Comparison of ENCODE assay signal across 2 cellular contexts in the genomic region with DNA sequence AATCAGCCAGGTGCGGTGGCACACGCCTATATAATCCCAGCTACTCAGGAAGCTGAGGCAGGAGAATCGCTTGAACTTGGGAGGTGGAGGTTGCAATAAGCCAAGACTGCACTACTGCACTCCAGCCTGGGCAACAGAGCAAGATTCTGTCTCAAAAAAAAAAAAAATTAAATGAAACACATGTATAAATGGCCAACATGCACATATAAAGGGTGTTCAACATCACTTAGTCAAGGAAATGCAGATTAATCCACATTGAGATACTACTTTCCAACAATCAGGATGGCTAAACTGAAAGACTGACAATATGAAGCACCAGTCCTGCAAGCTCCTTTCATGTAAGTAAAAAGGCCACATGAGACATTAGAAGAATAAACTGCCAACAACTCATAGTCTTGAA.
TF ChIP-seq lines count a peak whose summit lies in the region.

No MANE protein-coding gene starts in this region.

TF ChIP-seq in IMR-90, 13 proteins besides CTCF, POLR2A, EP300 and RAD21:
- TF ChIP-seq FOS (IDR thresholded peaks at IDR 0.05; ENCODE audit: low read depth, low read length), result no peak
- TF ChIP-seq CHD1 (IDR thresholded peaks at IDR 0.05; ENCODE audit: low read depth, low read length), result no peak
- TF ChIP-seq RFX5 (IDR thresholded peaks at IDR 0.05; ENCODE audit: low read depth, low read length), result no peak
- TF ChIP-seq, protein P1, sequence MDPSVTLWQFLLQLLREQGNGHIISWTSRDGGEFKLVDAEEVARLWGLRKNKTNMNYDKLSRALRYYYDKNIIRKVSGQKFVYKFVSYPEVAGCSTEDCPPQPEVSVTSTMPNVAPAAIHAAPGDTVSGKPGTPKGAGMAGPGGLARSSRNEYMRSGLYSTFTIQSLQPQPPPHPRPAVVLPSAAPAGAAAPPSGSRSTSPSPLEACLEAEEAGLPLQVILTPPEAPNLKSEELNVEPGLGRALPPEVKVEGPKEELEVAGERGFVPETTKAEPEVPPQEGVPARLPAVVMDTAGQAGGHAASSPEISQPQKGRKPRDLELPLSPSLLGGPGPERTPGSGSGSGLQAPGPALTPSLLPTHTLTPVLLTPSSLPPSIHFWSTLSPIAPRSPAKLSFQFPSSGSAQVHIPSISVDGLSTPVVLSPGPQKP (IDR thresholded peaks at IDR 0.05; ENCODE audit: borderline replicate concordance, low read depth, low read length), result no peak

TF ChIP-seq in WTC11, 78 proteins besides CTCF, POLR2A, EP300 and RAD21:
- TF ChIP-seq HMGA2 (CRISPR knock-in tag; IDR thresholded peaks at IDR 0.05) (no peak), CREM (CRISPR knock-in tag; IDR thresholded peaks at IDR 0.05) (no peak), CREB1 (CRISPR knock-in tag; IDR thresholded peaks at IDR 0.05) (no peak), ZNF121 (CRISPR knock-in tag; IDR thresholded peaks at IDR 0.05) (no peak), ZNF423 (CRISPR knock-in tag; IDR thresholded peaks at IDR 0.05) (no peak), TCF7 (CRISPR knock-in tag; IDR thresholded peaks at IDR 0.05; ENCODE audit: low read depth) (no peak), SP1 (CRISPR knock-in tag; conservative IDR thresholded peaks at IDR 0.05) (no peak), ZNF138 (CRISPR knock-in tag; conservative IDR thresholded peaks at IDR 0.05) (no peak), ESRRA (CRISPR knock-in tag; IDR thresholded peaks at IDR 0.05; ENCODE audit: borderline replicate concordance) (no peak), FOXJ3 (CRISPR knock-in tag; IDR thresholded peaks at IDR 0.05; ENCODE audit: borderline replicate concordance) (no peak)
- TF ChIP-seq, protein P2, sequence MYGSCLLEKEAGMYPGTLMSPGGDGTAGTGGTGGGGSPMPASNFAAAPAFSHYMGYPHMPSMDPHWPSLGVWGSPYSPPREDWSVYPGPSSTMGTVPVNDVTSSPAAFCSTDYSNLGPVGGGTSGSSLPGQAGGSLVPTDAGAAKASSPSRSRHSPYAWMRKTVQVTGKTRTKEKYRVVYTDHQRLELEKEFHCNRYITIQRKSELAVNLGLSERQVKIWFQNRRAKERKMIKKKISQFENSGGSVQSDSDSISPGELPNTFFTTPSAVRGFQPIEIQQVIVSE (CRISPR knock-in tag; IDR thresholded peaks at IDR 0.05; ENCODE audit: borderline replicate concordance), result no peak
- TF ChIP-seq, protein P3, sequence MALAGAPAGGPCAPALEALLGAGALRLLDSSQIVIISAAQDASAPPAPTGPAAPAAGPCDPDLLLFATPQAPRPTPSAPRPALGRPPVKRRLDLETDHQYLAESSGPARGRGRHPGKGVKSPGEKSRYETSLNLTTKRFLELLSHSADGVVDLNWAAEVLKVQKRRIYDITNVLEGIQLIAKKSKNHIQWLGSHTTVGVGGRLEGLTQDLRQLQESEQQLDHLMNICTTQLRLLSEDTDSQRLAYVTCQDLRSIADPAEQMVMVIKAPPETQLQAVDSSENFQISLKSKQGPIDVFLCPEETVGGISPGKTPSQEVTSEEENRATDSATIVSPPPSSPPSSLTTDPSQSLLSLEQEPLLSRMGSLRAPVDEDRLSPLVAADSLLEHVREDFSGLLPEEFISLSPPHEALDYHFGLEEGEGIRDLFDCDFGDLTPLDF (CRISPR knock-in tag; IDR thresholded peaks at IDR 0.05), result no peak
- TF ChIP-seq, protein P4, sequence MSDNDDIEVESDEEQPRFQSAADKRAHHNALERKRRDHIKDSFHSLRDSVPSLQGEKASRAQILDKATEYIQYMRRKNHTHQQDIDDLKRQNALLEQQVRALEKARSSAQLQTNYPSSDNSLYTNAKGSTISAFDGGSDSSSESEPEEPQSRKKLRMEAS (CRISPR knock-in tag; IDR thresholded peaks at IDR 0.05), result no peak
- TF ChIP-seq, protein P5, sequence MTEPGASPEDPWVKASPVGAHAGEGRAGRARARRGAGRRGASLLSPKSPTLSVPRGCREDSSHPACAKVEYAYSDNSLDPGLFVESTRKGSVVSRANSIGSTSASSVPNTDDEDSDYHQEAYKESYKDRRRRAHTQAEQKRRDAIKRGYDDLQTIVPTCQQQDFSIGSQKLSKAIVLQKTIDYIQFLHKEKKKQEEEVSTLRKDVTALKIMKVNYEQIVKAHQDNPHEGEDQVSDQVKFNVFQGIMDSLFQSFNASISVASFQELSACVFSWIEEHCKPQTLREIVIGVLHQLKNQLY (CRISPR knock-in tag; IDR thresholded peaks at IDR 0.05), result no peak
- TF ChIP-seq, protein P6, sequence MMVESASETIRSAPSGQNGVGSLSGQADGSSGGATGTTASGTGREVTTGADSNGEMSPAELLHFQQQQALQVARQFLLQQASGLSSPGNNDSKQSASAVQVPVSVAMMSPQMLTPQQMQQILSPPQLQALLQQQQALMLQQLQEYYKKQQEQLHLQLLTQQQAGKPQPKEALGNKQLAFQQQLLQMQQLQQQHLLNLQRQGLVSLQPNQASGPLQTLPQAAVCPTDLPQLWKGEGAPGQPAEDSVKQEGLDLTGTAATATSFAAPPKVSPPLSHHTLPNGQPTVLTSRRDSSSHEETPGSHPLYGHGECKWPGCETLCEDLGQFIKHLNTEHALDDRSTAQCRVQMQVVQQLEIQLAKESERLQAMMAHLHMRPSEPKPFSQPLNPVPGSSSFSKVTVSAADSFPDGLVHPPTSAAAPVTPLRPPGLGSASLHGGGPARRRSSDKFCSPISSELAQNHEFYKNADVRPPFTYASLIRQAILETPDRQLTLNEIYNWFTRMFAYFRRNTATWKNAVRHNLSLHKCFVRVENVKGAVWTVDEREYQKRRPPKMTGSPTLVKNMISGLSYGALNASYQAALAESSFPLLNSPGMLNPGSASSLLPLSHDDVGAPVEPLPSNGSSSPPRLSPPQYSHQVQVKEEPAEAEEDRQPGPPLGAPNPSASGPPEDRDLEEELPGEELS (CRISPR knock-in tag; IDR thresholded peaks at IDR 0.05), result no peak
